Comparison of ENCODE assay signal across 14 cellular contexts in genomic region chr2:102657770-102658169, GRCh38. TPM values are rescaled to one million over a fixed set of nuclear protein-coding genes. Genes with fewer than 3 reads are reported as not detected.
A peak's percentile ranks its signal among the peaks of the same experiment; 100 is the strongest.
DNase-seq lines count a peak whose midpoint lies in the region; ATAC-seq and TF ChIP-seq lines count a peak whose summit lies in the region.
"Had no signal": no experiment of that assay in that cellular context is flagged by ENCODE, and none has a peak within 500 bp of the region (broad histone marks: within the 10 kb centered on the region; RNA-seq: fewer than 3 reads in every experiment).

No MANE protein-coding gene starts in this region.

- no peak overlapping the region for H3K4me2 ChIP-seq in neural progenitor cell

- H3K27ac ChIP-seq in neural progenitor cell (no peak overlapping the region), upper lobe of right lung (no peak overlapping the region), right cardiac atrium (ENCODE audit: low read length) (no peak overlapping the region), suprapubic skin (no peak overlapping the region)
- H3K27ac ChIP-seq: dorsolateral prefrontal cortex, upper lobe of left lung had no signal

- no peaks in the 10 kb centered on the region for H3K79me2 ChIP-seq in neural progenitor cell (ENCODE audit: low read depth)

- DNase-seq in GM12865 (ENCODE audit: low read depth) (peak; percentile 55), GM20000 (ENCODE audit: low spot score) (peak; percentile 17), NCI-H69 (lab: John Stamatoyannopoulos, UW) (peak; percentile 1), neural progenitor cell (ENCODE audit: low spot score) (no peak), upper lobe of right lung (no peak), right cardiac atrium (no peak), suprapubic skin (ENCODE audit: low spot score in 2 of 2) (no peak), DMS79 (lab: John Stamatoyannopoulos, UW) (no peak)
- DNase-seq: activated gamma-delta T cell treated with Interleukin-2 at 50 U/mL for 16 hours, dorsolateral prefrontal cortex, KBM-7, NCI-H510A had no signal

- H3K36me3 ChIP-seq in neural progenitor cell: no peaks in the 10 kb centered on the region
- no peaks in the 10 kb centered on the region for H3K36me3 ChIP-seq in upper lobe of right lung
- no peaks in the 10 kb centered on the region for H3K36me3 ChIP-seq in suprapubic skin
- H3K36me3 ChIP-seq: upper lobe of left lung had no signal

- WGBS in right cardiac atrium: 81% methylated on average over 7 of the region's 7 CpGs
- WGBS in suprapubic skin: 85% methylated on average over 7 of the region's 7 CpGs

- H3K4me1 Mint-ChIP-seq in neural progenitor cell: no peaks in the 10 kb centered on the region

- no peak overlapping the region for H3K27ac Mint-ChIP-seq in neural progenitor cell

- no peaks in the 10 kb centered on the region for H3K27me3 ChIP-seq in neural progenitor cell
- no peaks in the 10 kb centered on the region for H3K27me3 ChIP-seq in upper lobe of right lung
- H3K27me3 ChIP-seq in right cardiac atrium (ENCODE audit: control insufficient read depth, insufficient read depth): no peaks in the 10 kb centered on the region
- H3K27me3 ChIP-seq in suprapubic skin: no peaks in the 10 kb centered on the region
- H3K27me3 ChIP-seq: upper lobe of left lung had no signal

- no peaks in the 10 kb centered on the region for H3K27me3 Mint-ChIP-seq in neural progenitor cell (ENCODE audit: insufficient read depth, low read depth)

- H3F3A ChIP-seq in neural progenitor cell (ENCODE audit: low read depth): no peaks in the 10 kb centered on the region

- no peaks in the 10 kb centered on the region for H4K20me1 ChIP-seq in neural progenitor cell (ENCODE audit: low read depth)

- H3K9me3 ChIP-seq in neural progenitor cell (ENCODE audit: low read depth): no peaks in the 10 kb centered on the region
- H3K9me3 ChIP-seq in upper lobe of right lung: no peaks in the 10 kb centered on the region
- no peaks in the 10 kb centered on the region for H3K9me3 ChIP-seq in right cardiac atrium (ENCODE audit: control insufficient read depth, low read length)
- H3K9me3 ChIP-seq in suprapubic skin: no peaks in the 10 kb centered on the region
- H3K9me3 ChIP-seq: upper lobe of left lung had no signal

- H3K9ac ChIP-seq in neural progenitor cell: no peak overlapping the region

- no peaks in the 10 kb centered on the region for H3K36me3 Mint-ChIP-seq in neural progenitor cell

- no peak for TF ChIP-seq POLR2A in suprapubic skin (IDR thresholded peaks at IDR 0.05)

- ATAC-seq in upper lobe of right lung (no peak), right cardiac atrium (no peak)
- ATAC-seq: SK-N-SH treated with all-trans-retinoic acid at 6 μM for 48 hours had no signal

- H3K4me1 ChIP-seq in neural progenitor cell (no peaks in the 10 kb centered on the region), upper lobe of right lung (no peaks in the 10 kb centered on the region), right cardiac atrium (ENCODE audit: control insufficient read depth, insufficient read depth, low read length) (no peaks in the 10 kb centered on the region), suprapubic skin (no peaks in the 10 kb centered on the region)
- H3K4me1 ChIP-seq: upper lobe of left lung had no signal

- H3K4me3 ChIP-seq in GM12865 (ENCODE audit: low read depth, low read length) (no peak overlapping the region), neural progenitor cell (no peak overlapping the region), upper lobe of right lung (no peak overlapping the region), right cardiac atrium (ENCODE audit: low read length) (no peak overlapping the region), suprapubic skin (no peak overlapping the region)
- H3K4me3 ChIP-seq: dorsolateral prefrontal cortex, upper lobe of left lung had no signal

- intact Hi-C loops in upper lobe of right lung (cut with DNase I) (no loop called here), right cardiac atrium (cut with DNase I) (no loop called here)

- no peak for TF ChIP-seq EP300 in suprapubic skin (IDR thresholded peaks at IDR 0.05)

- H3K4me3 Mint-ChIP-seq in neural progenitor cell: no peak overlapping the region

- TF ChIP-seq CTCF in GM12865 (IDR thresholded peaks at IDR 0.05; ENCODE audit: insufficient read depth, low read depth, low read length, missing control alignments) (no peak), GM20000 (IDR thresholded peaks at IDR 0.05; ENCODE audit: extremely low read depth, missing control alignments) (no peak), neural progenitor cell (IDR thresholded peaks at IDR 0.05) (no peak), upper lobe of right lung (IDR thresholded peaks at IDR 0.05) (no peak), suprapubic skin (IDR thresholded peaks at IDR 0.05) (no peak)

- H2AFZ ChIP-seq in neural progenitor cell (replicated peaks): peak overlapping the region; percentile 44

- no peaks in the 10 kb centered on the region for H3K9me3 Mint-ChIP-seq in neural progenitor cell

RNA-seq across cellular contexts. Expression of gene SLC9A2, which starts 38.4 kb away (rescaled TPM):
- total RNA-seq in neural progenitor cell (ENCODE audit: low replicate concordance) (0.06 TPM in 1 of 2 replicates, not detected in the other), upper lobe of right lung (0.58 TPM), right cardiac atrium (under 1 TPM in 1 of 4 donors, not detected in 3; 0.12 TPM), suprapubic skin (1 to 10 TPM; 1.2 to 3.9 (median 2.8) TPM)
- polyA plus RNA-seq in right cardiac atrium: 0.02 TPM

Comparison
In these comparisons a context has a peak if more than half of its experiments do, and no peak if none do; other contexts are left out.
1. DNase-seq: peak in GM12865 (single experiment), GM20000 (single experiment) and NCI-H69 (single experiment); none in neural progenitor cell (single experiment), upper lobe of right lung (single experiment), right cardiac atrium (0 of 3), suprapubic skin (0 of 2) and DMS79 (single experiment).